Comparison of ENCODE assay signal across 9 cellular contexts in the genomic region with DNA sequence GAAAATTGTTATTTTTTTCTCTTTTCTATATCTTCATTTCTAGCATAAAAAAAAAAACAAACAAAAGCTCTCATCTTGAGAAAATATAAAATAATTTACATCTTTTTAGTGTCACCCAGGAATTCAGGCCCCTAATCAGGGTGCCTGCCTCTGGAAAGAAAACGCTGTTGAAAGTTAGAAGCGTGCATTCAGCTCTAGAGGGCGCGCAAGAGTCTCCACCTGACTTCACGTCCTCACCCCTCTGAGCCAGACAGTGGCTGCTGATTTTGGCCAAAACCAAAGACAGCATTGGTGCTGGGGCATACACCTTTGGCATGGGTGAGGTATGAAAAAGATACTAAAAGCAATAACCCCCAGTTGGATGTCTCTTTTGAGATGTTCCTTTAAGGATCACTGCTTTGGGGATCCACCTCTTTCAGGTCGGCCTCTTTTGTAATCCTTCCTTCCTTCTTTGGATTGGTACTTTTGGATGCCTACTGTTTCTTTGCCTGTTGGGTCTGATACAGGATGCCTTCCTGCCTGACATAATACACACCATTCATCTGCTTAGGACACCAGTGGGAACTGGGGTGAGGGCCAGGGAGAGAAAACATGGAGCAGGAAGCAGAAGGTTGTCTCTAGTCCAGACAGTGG.
DNase-seq lines count a peak whose midpoint lies in the region; ATAC-seq and TF ChIP-seq lines count a peak whose summit lies in the region.
"Had no signal": no experiment of that assay in that cellular context is flagged by ENCODE, and none has a peak within 500 bp of the region (broad histone marks: within the 10 kb centered on the region; RNA-seq: fewer than 3 reads in every experiment).

No MANE protein-coding gene starts in this region.

- CTCF ChIA-PET in HEK293T (lab: Yijun Ruan, JAX): interaction anchor here (0.6 to 1.3 kb wide), 3 partner anchors 10 to 410 kb away, joined by 3 to 7 read pairs (median 5); no protein-coding TSS in a partner anchor

- POLR2A ChIA-PET in HEK293T (lab: Yijun Ruan, JAX): no interaction called here

- TF ChIP-seq CTCF in DND-41 (IDR thresholded peaks at IDR 0.05; ENCODE audit: borderline replicate concordance, extremely low read depth, low read length, poor library complexity, severe bottlenecking) (peak; percentile 55), foreskin fibroblast (IDR thresholded peaks at IDR 0.05; ENCODE audit: low read depth, low read length) (no peak)

- H3K36me3 ChIP-seq in DND-41 (ENCODE audit: insufficient read depth, low read length): no peaks in the 10 kb centered on the region

- no peak overlapping the region for H3K4me2 ChIP-seq in DND-41 (ENCODE audit: insufficient read depth, low read length)

- H4K20me1 ChIP-seq in DND-41 (ENCODE audit: insufficient read depth, low read length): no peaks in the 10 kb centered on the region

- no peak overlapping the region for H3K4me3 ChIP-seq in DND-41 (ENCODE audit: low read depth in 1 of 2, low read length in 2 of 2)
- H3K4me3 ChIP-seq in foreskin fibroblast (ENCODE audit: low read depth in 1 of 2, low read length in 2 of 2): no peak overlapping the region

- H3K9ac ChIP-seq in DND-41 (ENCODE audit: low read depth, low read length): no peak overlapping the region

- H3K27me3 ChIP-seq in DND-41 (ENCODE audit: insufficient read depth, low read length, poor library complexity): no peaks in the 10 kb centered on the region

- no peaks in the 10 kb centered on the region for H3K9me3 ChIP-seq in DND-41 (ENCODE audit: insufficient read depth, low read length, severe bottlenecking)

- DNase-seq in DND-41: peak; percentile 40
- peak; percentile 60 for DNase-seq in HEK293T (ENCODE audit: extremely low spot score)
- DNase-seq in SHP77 (lab: John Stamatoyannopoulos, UW): peak; percentile 41 to 45
- peak; percentile 63 for DNase-seq in ecto neural progenitor cell (ENCODE audit: low spot score)
- DNase-seq in stimulated activated CD4-positive, alpha-beta T cell treated with anti-CD3 and anti-CD28 coated beads, Interleukin-12 subunit alpha, Interleukin-12 subunit beta, amount 100 ng/mL, for 4 hours: peak; percentile 13
- DNase-seq in dermis blood vessel endothelial cell: no peak
- no peak for DNase-seq in foreskin fibroblast
- DNase-seq: IMR-90 had no signal

- ATAC-seq in DND-41 (ENCODE audit: insufficient read depth, low read depth) (peak; percentile 78; the same call in 2 of the 3 replicates), GM21723 (IDR thresholded peaks at IDR 0.05; ENCODE audit: unreplicated experiment) (no peak)

- H3K4me1 ChIP-seq in DND-41 (ENCODE audit: insufficient read depth, low read length): no peaks in the 10 kb centered on the region

- H2AFZ ChIP-seq in DND-41 (ENCODE audit: low read depth, low read length): no peak overlapping the region

- no peak overlapping the region for H3K27ac ChIP-seq in DND-41 (ENCODE audit: low read length)

- no peaks in the 10 kb centered on the region for H3K79me2 ChIP-seq in DND-41 (ENCODE audit: insufficient read depth, low read length)

TF ChIP-seq in HEK293T, 16 proteins besides CTCF, POLR2A, EP300 and RAD21:
- TF ChIP-seq ELF4 (IDR thresholded peaks at IDR 0.05): no peak
- no peak for TF ChIP-seq NFRKB (IDR thresholded peaks at IDR 0.05)
- TF ChIP-seq ARNT (IDR thresholded peaks at IDR 0.05): no peak
- no peak for TF ChIP-seq BHLHE40 (IDR thresholded peaks at IDR 0.05; ENCODE audit: borderline replicate concordance)
- no peak for TF ChIP-seq FOXK2 (IDR thresholded peaks at IDR 0.05)
- TF ChIP-seq LEF1 (IDR thresholded peaks at IDR 0.05; ENCODE audit: borderline replicate concordance): no peak
- TF ChIP-seq HDGF (IDR thresholded peaks at IDR 0.05; ENCODE audit: borderline replicate concordance): no peak

Comparison
In these comparisons a context has a peak if more than half of its experiments do, and no peak if none do; other contexts are left out.
1. DNase-seq: peak in DND-41 (single experiment), HEK293T (single experiment), SHP77 (2 of 2), ecto neural progenitor cell (single experiment) and stimulated activated CD4-positive, alpha-beta T cell treated with anti-CD3 and anti-CD28 coated beads, Interleukin-12 subunit alpha, Interleukin-12 subunit beta, amount 100 ng/mL, for 4 hours (single experiment); none in dermis blood vessel endothelial cell (single experiment) and foreskin fibroblast (0 of 2).